Comparison of ENCODE assay signal across 1 cellular context in the genomic region with DNA sequence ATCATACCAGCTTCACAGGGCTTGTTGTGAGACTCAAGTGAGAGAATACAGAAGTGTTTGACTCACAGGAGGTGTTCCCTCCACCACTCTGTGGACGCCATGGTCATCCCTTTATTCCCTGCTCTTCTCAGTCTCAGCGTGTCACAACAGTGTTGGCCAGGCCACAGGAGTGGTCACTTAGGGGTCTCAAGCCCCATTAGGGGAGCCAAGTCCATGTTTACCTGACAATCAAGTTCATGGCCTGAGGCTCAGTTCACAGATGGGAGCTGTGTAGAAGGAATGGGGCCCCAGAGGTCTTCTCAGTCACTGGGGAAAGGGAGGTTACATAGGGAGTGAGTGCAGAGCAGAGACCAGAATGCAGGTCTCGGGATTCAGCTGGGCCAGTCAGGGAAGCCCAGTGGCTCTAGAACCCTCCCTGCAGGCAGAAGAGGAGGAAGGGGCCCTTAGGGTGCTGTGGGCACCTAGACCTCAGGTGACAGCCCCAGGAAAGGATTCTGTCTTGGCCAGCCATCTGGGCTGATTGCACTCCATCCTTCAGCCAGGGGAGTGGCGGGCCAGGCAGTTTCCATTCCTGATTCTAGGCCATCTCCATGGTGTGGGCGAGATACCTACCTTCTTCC.
TF ChIP-seq lines count a peak whose summit lies in the region.

No MANE protein-coding gene starts in this region.

TF ChIP-seq in endothelial cell of umbilical vein, 7 proteins besides CTCF, POLR2A, EP300 and RAD21:
- TF ChIP-seq, protein P1, sequence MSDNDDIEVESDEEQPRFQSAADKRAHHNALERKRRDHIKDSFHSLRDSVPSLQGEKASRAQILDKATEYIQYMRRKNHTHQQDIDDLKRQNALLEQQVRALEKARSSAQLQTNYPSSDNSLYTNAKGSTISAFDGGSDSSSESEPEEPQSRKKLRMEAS (IDR thresholded peaks at IDR 0.05; ENCODE audit: insufficient read depth, insufficient read length): no peak
- TF ChIP-seq GATA2 (IDR thresholded peaks at IDR 0.05; ENCODE audit: insufficient read depth, insufficient read length, low read depth, low read length): no peak
- TF ChIP-seq POLR2AphosphoS5 (IDR thresholded peaks at IDR 0.05; ENCODE audit: insufficient read depth, low read depth, low read length): no peak
- no peak for TF ChIP-seq EZH2 (IDR thresholded peaks at IDR 0.05; ENCODE audit: borderline replicate concordance, low read depth, low read length, severe bottlenecking)
- TF ChIP-seq JUN (IDR thresholded peaks at IDR 0.05; ENCODE audit: borderline replicate concordance, insufficient read depth, insufficient read length, low read depth): no peak
- no peak for TF ChIP-seq MYC (IDR thresholded peaks at IDR 0.05; ENCODE audit: low read depth, low read length)
- no peak for TF ChIP-seq FOS (IDR thresholded peaks at IDR 0.05; ENCODE audit: borderline replicate concordance, insufficient read depth, low read length)
